ENCODE assay signal across 6 cellular contexts in the genomic region with DNA sequence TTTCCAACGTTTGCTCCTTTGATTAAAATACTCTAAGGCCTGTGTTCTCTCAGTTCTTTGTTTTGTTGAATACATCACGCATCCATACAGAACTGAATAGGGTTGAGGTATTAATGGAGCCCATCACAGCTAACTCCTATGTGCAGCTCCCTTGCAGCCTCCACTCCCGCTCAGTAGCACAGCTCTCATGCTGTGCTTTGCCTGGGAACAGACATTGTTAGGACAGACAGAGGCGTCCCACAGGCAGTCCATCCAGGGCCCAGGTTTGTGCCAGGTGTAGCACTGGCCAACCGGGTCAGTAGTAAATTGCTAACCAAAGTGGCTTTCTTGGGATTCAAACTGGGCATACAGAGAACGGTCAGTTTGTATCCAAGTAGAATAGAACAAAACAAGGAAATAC.
"Had no signal": no experiment of that assay in that cellular context is flagged by ENCODE, and none has a peak within 500 bp of the region (broad histone marks: within the 10 kb centered on the region; RNA-seq: fewer than 3 reads in every experiment).

No MANE protein-coding gene starts in this region.

- H3K36me3 Mint-ChIP-seq: IgD-negative memory B cell had no signal

- H3K4me1 Mint-ChIP-seq: IgD-negative memory B cell had no signal

- H3K4me3 ChIP-seq: K562 had no signal

- ATAC-seq: HepG2, K562 had no signal

- H3K4me3 Mint-ChIP-seq: IgD-negative memory B cell had no signal

- H3K27ac Mint-ChIP-seq: IgD-negative memory B cell had no signal

- DNase-seq: IMR-90 had no signal

- FAIRE-seq: HepG2, HTR-8/SVneo, K562 had no signal

- H3K27ac ChIP-seq: HL-60 had no signal

- H3K9me3 Mint-ChIP-seq: IgD-negative memory B cell had no signal
